In genomic region chr3:129026728-129027543, GRCh38 we compare ENCODE assay signal across 1 cellular context.
TF ChIP-seq lines count a peak whose summit lies in the region.

No MANE protein-coding gene starts in this region.

TF ChIP-seq in SK-N-SH, 30 proteins besides CTCF, POLR2A, EP300 and RAD21 (continued from another document):
- peak; percentile 40; the same call in 1 of the 2 replicates for TF ChIP-seq ELF1 (IDR thresholded peaks at IDR 0.05)
- TF ChIP-seq CHD2 (IDR thresholded peaks at IDR 0.05; ENCODE audit: low read length, partially characterized antibody), result no peak
- TF ChIP-seq JUND (IDR thresholded peaks at IDR 0.05), result no peak
- TF ChIP-seq GABPA (IDR thresholded peaks at IDR 0.05; ENCODE audit: low read depth), result peak; percentile 45; the same call in 1 of the 2 replicates
- TF ChIP-seq RXRA (IDR thresholded peaks at IDR 0.05; ENCODE audit: borderline replicate concordance, low read depth), result no peak
- TF ChIP-seq FOSL2 (IDR thresholded peaks at IDR 0.05; ENCODE audit: borderline replicate concordance, low read depth), result no peak
- TF ChIP-seq MEF2A (IDR thresholded peaks at IDR 0.05; ENCODE audit: borderline replicate concordance, low read depth), result no peak
- TF ChIP-seq IRF3 (IDR thresholded peaks at IDR 0.05; ENCODE audit: low read depth, low read length), result no peak
- TF ChIP-seq, protein P1, sequence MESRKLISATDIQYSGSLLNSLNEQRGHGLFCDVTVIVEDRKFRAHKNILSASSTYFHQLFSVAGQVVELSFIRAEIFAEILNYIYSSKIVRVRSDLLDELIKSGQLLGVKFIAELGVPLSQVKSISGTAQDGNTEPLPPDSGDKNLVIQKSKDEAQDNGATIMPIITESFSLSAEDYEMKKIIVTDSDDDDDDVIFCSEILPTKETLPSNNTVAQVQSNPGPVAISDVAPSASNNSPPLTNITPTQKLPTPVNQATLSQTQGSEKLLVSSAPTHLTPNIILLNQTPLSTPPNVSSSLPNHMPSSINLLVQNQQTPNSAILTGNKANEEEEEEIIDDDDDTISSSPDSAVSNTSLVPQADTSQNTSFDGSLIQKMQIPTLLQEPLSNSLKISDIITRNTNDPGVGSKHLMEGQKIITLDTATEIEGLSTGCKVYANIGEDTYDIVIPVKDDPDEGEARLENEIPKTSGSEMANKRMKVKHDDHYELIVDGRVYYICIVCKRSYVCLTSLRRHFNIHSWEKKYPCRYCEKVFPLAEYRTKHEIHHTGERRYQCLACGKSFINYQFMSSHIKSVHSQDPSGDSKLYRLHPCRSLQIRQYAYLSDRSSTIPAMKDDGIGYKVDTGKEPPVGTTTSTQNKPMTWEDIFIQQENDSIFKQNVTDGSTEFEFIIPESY (IDR thresholded peaks at IDR 0.05; ENCODE audit: borderline replicate concordance, low read depth), result no peak
- no peak for TF ChIP-seq POLR2AphosphoS5 (IDR thresholded peaks at IDR 0.05; ENCODE audit: low read depth, low read length)
- TF ChIP-seq NRF1 (IDR thresholded peaks at IDR 0.05; ENCODE audit: low read depth, low read length), result no peak
- TF ChIP-seq FOXM1 (IDR thresholded peaks at IDR 0.05; ENCODE audit: low read depth), result no peak
- peak; percentile 33; the same call in 1 of the 2 replicates for TF ChIP-seq TAF1 (IDR thresholded peaks at IDR 0.05; ENCODE audit: borderline replicate concordance, low read depth, low read length)
- TF ChIP-seq EZH2phosphoT487 (IDR thresholded peaks at IDR 0.05; ENCODE audit: borderline replicate concordance, low read depth), result no peak
- no peak for TF ChIP-seq USF2 (IDR thresholded peaks at IDR 0.05; ENCODE audit: borderline replicate concordance, low read depth, low read length)
- TF ChIP-seq SMC3 (IDR thresholded peaks at IDR 0.05; ENCODE audit: low read depth, low read length), result no peak
- peak; percentile 99 for TF ChIP-seq MAX (IDR thresholded peaks at IDR 0.05; ENCODE audit: low read depth)
- TF ChIP-seq GATA2 (CRISPR knock-in tag; IDR thresholded peaks at IDR 0.05), result no peak
- TF ChIP-seq RCOR1 (IDR thresholded peaks at IDR 0.05; ENCODE audit: low read length), result no peak
- TF ChIP-seq USF1 (IDR thresholded peaks at IDR 0.05; ENCODE audit: borderline replicate concordance, low read depth), result no peak
- no peak for TF ChIP-seq FOXJ3 (CRISPR knock-in tag; IDR thresholded peaks at IDR 0.05)
- TF ChIP-seq TEAD4 (IDR thresholded peaks at IDR 0.05; ENCODE audit: borderline replicate concordance, insufficient read depth), result no peak
- no peak for TF ChIP-seq NFIC (IDR thresholded peaks at IDR 0.05; ENCODE audit: borderline replicate concordance)
- peak; percentile 84 for TF ChIP-seq RFX5 (IDR thresholded peaks at IDR 0.05; ENCODE audit: low read length)
- TF ChIP-seq, protein P2, sequence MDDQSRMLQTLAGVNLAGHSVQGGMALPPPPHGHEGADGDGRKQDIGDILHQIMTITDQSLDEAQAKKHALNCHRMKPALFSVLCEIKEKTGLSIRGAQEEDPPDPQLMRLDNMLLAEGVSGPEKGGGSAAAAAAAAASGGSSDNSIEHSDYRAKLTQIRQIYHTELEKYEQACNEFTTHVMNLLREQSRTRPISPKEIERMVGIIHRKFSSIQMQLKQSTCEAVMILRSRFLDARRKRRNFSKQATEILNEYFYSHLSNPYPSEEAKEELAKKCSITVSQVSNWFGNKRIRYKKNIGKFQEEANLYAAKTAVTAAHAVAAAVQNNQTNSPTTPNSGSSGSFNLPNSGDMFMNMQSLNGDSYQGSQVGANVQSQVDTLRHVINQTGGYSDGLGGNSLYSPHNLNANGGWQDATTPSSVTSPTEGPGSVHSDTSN (IDR thresholded peaks at IDR 0.05), result no peak
- TF ChIP-seq SIN3A (IDR thresholded peaks at IDR 0.05; ENCODE audit: borderline replicate concordance, low read depth, low read length), result no peak
